ENCODE assay signal across 1 cellular context in the genomic region with DNA sequence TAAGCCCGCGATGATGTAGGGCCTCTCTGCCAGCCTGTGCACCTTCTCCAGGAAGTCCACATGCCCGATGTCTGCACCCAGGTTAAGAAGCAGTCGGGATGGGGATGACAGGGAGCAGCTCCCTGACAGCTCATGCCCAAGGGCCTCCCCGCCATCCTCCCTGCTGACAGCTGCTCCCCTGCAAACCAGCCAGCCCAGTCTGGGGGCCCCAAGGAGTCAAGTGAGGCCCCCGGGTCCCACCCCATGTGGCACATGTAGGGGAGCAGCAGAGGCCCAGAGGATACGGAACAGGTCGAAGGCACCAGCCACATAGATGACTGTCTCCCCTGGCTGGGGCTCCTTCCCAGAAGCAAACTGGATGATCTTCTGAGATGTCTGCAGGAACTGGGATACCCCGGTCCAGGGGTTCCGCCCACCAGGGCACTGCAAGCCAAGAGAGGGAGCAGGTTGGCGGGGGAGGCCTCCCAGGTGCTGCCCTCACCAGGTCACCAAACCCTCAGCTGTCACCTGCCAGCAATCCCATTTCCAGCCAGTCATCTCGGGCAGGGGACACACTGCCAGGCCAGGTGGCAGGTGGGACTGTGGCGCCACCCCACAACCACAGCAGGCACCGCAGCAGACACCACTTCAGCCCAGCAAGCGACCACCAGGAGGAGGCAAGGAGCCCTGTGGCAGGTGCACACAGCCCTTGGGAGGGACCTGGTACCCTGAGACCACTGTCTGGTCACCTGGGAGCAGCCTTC.
TF ChIP-seq lines count a peak whose summit lies in the region.

No MANE protein-coding gene starts in this region.

TF ChIP-seq in GM23338, 12 proteins besides CTCF, POLR2A, EP300 and RAD21 (continued from another document):
- TF ChIP-seq, protein P1, sequence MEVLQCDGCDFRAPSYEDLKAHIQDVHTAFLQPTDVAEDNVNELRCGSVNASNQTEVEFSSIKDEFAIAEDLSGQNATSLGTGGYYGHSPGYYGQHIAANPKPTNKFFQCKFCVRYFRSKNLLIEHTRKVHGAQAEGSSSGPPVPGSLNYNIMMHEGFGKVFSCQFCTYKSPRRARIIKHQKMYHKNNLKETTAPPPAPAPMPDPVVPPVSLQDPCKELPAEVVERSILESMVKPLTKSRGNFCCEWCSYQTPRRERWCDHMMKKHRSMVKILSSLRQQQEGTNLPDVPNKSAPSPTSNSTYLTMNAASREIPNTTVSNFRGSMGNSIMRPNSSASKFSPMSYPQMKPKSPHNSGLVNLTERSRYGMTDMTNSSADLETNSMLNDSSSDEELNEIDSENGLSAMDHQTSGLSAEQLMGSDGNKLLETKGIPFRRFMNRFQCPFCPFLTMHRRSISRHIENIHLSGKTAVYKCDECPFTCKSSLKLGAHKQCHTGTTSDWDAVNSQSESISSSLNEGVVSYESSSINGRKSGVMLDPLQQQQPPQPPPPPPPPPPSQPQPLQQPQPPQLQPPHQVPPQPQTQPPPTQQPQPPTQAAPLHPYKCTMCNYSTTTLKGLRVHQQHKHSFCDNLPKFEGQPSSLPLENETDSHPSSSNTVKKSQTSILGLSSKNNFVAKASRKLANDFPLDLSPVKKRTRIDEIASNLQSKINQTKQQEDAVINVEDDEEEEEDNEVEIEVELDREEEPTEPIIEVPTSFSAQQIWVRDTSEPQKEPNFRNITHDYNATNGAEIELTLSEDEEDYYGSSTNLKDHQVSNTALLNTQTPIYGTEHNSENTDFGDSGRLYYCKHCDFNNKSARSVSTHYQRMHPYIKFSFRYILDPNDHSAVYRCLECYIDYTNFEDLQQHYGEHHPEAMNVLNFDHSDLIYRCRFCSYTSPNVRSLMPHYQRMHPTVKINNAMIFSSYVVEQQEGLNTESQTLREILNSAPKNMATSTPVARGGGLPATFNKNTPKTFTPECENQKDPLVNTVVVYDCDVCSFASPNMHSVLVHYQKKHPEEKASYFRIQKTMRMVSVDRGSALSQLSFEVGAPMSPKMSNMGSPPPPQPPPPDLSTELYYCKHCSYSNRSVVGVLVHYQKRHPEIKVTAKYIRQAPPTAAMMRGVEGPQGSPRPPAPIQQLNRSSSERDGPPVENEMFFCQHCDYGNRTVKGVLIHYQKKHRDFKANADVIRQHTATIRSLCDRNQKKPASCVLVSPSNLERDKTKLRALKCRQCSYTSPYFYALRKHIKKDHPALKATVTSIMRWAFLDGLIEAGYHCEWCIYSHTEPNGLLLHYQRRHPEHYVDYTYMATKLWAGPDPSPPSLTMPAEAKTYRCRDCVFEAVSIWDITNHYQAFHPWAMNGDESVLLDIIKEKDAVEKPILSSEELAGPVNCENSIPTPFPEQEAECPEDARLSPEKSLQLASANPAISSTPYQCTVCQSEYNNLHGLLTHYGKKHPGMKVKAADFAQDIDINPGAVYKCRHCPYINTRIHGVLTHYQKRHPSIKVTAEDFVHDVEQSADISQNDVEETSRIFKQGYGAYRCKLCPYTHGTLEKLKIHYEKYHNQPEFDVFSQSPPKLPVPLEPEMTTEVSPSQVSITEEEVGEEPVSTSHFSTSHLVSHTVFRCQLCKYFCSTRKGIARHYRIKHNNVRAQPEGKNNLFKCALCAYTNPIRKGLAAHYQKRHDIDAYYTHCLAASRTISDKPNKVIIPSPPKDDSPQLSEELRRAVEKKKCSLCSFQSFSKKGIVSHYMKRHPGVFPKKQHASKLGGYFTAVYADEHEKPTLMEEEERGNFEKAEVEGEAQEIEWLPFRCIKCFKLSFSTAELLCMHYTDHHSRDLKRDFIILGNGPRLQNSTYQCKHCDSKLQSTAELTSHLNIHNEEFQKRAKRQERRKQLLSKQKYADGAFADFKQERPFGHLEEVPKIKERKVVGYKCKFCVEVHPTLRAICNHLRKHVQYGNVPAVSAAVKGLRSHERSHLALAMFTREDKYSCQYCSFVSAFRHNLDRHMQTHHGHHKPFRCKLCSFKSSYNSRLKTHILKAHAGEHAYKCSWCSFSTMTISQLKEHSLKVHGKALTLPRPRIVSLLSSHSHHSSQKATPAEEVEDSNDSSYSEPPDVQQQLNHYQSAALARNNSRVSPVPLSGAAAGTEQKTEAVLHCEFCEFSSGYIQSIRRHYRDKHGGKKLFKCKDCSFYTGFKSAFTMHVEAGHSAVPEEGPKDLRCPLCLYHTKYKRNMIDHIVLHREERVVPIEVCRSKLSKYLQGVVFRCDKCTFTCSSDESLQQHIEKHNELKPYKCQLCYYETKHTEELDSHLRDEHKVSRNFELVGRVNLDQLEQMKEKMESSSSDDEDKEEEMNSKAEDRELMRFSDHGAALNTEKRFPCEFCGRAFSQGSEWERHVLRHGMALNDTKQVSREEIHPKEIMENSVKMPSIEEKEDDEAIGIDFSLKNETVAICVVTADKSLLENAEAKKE (CRISPR knock-in tag; IDR thresholded peaks at IDR 0.05): no peak
- TF ChIP-seq, protein P2, sequence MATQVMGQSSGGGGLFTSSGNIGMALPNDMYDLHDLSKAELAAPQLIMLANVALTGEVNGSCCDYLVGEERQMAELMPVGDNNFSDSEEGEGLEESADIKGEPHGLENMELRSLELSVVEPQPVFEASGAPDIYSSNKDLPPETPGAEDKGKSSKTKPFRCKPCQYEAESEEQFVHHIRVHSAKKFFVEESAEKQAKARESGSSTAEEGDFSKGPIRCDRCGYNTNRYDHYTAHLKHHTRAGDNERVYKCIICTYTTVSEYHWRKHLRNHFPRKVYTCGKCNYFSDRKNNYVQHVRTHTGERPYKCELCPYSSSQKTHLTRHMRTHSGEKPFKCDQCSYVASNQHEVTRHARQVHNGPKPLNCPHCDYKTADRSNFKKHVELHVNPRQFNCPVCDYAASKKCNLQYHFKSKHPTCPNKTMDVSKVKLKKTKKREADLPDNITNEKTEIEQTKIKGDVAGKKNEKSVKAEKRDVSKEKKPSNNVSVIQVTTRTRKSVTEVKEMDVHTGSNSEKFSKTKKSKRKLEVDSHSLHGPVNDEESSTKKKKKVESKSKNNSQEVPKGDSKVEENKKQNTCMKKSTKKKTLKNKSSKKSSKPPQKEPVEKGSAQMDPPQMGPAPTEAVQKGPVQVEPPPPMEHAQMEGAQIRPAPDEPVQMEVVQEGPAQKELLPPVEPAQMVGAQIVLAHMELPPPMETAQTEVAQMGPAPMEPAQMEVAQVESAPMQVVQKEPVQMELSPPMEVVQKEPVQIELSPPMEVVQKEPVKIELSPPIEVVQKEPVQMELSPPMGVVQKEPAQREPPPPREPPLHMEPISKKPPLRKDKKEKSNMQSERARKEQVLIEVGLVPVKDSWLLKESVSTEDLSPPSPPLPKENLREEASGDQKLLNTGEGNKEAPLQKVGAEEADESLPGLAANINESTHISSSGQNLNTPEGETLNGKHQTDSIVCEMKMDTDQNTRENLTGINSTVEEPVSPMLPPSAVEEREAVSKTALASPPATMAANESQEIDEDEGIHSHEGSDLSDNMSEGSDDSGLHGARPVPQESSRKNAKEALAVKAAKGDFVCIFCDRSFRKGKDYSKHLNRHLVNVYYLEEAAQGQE (IDR thresholded peaks at IDR 0.05; ENCODE audit: unreplicated experiment): no peak
- TF ChIP-seq CREB1 (CRISPR knock-in tag; IDR thresholded peaks at IDR 0.05; ENCODE audit: low read depth) (no peak), ZNF331 (CRISPR knock-in tag; IDR thresholded peaks at IDR 0.05; ENCODE audit: low read depth) (no peak), JUNB (IDR thresholded peaks at IDR 0.05; ENCODE audit: unreplicated experiment) (no peak)
